ENCODE assay signal across 3 cellular contexts in genomic region chr12:14696-15095, GRCh38. TPM values are rescaled to one million over a fixed set of nuclear protein-coding genes. Genes with fewer than 3 reads are reported as not detected.
"Had no signal": no experiment of that assay in that cellular context is flagged by ENCODE, and none has a peak within 500 bp of the region (broad histone marks: within the 10 kb centered on the region; RNA-seq: fewer than 3 reads in every experiment).

No MANE protein-coding gene starts in this region.

RNA-seq across cellular contexts. Expression of gene IQSEC3, which starts 51.9 kb away (rescaled TPM):
- total RNA-seq: LHCN-M2, M059J, MCF 10A had no signal
